ENCODE assay signal across 7 cellular contexts in genomic region chr4:57109530-57109846, GRCh38.
DNase-seq lines count a peak whose midpoint lies in the region; ATAC-seq and TF ChIP-seq lines count a peak whose summit lies in the region.

No MANE protein-coding gene starts in this region.

- H3K27me3 ChIP-seq in Loucy (ENCODE audit: insufficient read depth, low read length, poor library complexity, severe bottlenecking): no peaks in the 10 kb centered on the region

- DNase-seq in astrocyte of the spinal cord (ENCODE audit: low read depth, low spot score) (no peak), kidney tubule cell (ENCODE audit: low spot score) (peak; percentile 40), substantia nigra (lab: John Stamatoyannopoulos, UW) (no peak), OCI-M1 (lab: John Stamatoyannopoulos, UW) (no peak)

- TF ChIP-seq CTCF in Loucy (conservative IDR thresholded peaks at IDR 0.05; ENCODE audit: low read length) (no peak), astrocyte of the spinal cord (IDR thresholded peaks at IDR 0.05; ENCODE audit: low read depth, low read length) (no peak)

- H3K4me3 ChIP-seq in Loucy (ENCODE audit: low read length, poor library complexity, severe bottlenecking) (peak overlapping the region; percentile 73), astrocyte of the spinal cord (ENCODE audit: low read depth, low read length) (peak overlapping the region; percentile 71)

- H2AFZ ChIP-seq in Loucy (ENCODE audit: low read length): no peak overlapping the region

- no peaks in the 10 kb centered on the region for H3K9me3 ChIP-seq in Loucy (ENCODE audit: insufficient read depth, low read depth, low read length)

- peaks cover 13% of the 10 kb centered on the region for H4K20me1 ChIP-seq in Loucy (ENCODE audit: insufficient read depth, low read length, poor library complexity, severe bottlenecking)

- peak overlapping the region; percentile 26 for H3K27ac ChIP-seq in substantia nigra (ENCODE audit: low read depth, low read length, poor library complexity, severe bottlenecking)

- peaks cover 10% of the 10 kb centered on the region for H3F3A ChIP-seq in Loucy (ENCODE audit: low read depth)

- peak overlapping the region; percentile 93 for H3K9ac ChIP-seq in Loucy (ENCODE audit: low read depth, low read length, poor library complexity, severe bottlenecking)

- H3K4me1 ChIP-seq in Loucy (ENCODE audit: insufficient read depth, low read length, poor library complexity, severe bottlenecking): peaks cover 77% of the 10 kb centered on the region

- in situ Hi-C loops in astrocyte of the spinal cord (cut with HindIII; ENCODE audit: low sequenced_read_pairs): no loop called here

- peaks cover 52% of the 10 kb centered on the region for H3K79me2 ChIP-seq in Loucy (ENCODE audit: insufficient read depth, low read length)

- H3K36me3 ChIP-seq in Loucy (ENCODE audit: insufficient read depth, low read length): no peaks in the 10 kb centered on the region

- peak overlapping the region; percentile 77 for H3K4me2 ChIP-seq in Loucy (ENCODE audit: low read depth, low read length, poor library complexity, severe bottlenecking)

- ATAC-seq in HG03521 (IDR thresholded peaks at IDR 0.05; ENCODE audit: unreplicated experiment) (no peak), GM19351 (IDR thresholded peaks at IDR 0.05; ENCODE audit: unreplicated experiment) (no peak)

- no peaks in the 10 kb centered on the region for H3K9me2 ChIP-seq in Loucy (replicated peaks; ENCODE audit: low read depth, low read length)
